7 cellular contexts compared by ENCODE assay signal in genomic region chr9:104093647-104094533, GRCh38.
A peak's percentile ranks its signal among the peaks of the same experiment; 100 is the strongest.
DNase-seq lines count a peak whose midpoint lies in the region; ATAC-seq and FAIRE-seq lines count a peak whose summit lies in the region.

Gene SMC2 (plus strand): TSS chr9:104094309. CDS start chr9:104095385, 1,076 bp downstream.

- peak; percentile 94 for FAIRE-seq in GM18507 (lab: Jason Lieb, UNC)

- peak; percentile 76 for DNase-seq in GM18507 (ENCODE audit: extremely low spot score, insufficient read length, low read depth)
- DNase-seq in NCI-H2029 treated with DMSO at 0.1 percent for 48 hours (lab: John Stamatoyannopoulos, UW) = peak; percentile 99
- peak; percentile 87 for DNase-seq in T-helper 9 cell
- peak; percentile 96 for DNase-seq in astrocyte of the hippocampus (ENCODE audit: low read depth, low spot score)
- peak; percentile 87 to 94 for DNase-seq in hippocampal formation (lab: John Stamatoyannopoulos, UW)
- peak; percentile 100 for DNase-seq in retina

- ATAC-seq in HG02981 (IDR thresholded peaks at IDR 0.05; ENCODE audit: unreplicated experiment) = peak; percentile 88

Comparison
In these comparisons a context has a peak if more than half of its experiments do, and no peak if none do; other contexts are left out.
1. Peak in every context shown above with its lines: DNase-seq and ATAC-seq.